In the genomic region with DNA sequence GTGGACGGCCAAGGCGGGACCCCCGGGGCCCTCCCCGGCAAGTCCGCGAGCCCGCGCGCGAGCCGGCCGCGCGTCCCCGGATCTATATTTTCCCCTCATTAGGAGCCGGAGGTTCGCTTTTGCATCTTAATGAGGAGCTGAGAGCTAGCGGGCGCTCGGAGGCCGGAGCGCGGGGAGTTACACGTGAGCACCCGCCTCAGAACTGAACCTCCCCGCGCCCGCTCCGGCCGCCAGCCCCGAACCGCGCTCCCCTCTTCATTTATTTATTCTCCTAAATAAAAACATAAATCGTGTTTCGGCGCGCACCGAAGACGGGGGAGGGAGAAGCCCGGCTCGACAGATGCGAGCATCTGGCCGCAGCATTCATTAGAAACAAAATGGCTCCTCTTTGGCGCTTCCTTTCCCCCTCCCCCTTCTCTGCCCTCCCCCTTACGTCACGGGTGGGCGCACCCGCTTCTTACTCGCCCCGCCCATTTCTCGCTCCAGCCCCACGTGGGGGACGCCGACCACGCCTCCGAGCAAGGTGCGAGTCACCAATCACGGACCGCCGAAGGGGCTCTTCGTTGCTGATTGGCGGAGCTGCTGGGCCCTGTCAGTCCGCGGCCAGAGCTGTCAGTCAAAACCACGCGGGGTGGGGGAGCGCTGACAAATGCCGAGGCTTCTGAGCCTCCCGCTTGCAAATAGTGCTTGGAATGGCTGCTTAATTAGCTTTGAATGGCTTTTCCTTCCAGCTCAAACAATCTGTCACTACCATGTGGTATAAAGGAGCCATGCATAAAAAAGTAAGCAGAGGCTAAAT, we compare ENCODE assay signal across 8 cellular contexts. TPM values are rescaled to one million over a fixed set of nuclear protein-coding genes. Genes with fewer than 3 reads are reported as not detected.
DNase-seq lines count a peak whose midpoint lies in the region; ATAC-seq lines count a peak whose summit lies in the region.

No MANE protein-coding gene starts in this region.

- H3K4me1 ChIP-seq in BLaER1, result peaks cover 62% of the 10 kb centered on the region

- H4K20me1 ChIP-seq in BLaER1, result peaks cover 69% of the 10 kb centered on the region

- H3K4me3 ChIP-seq in BLaER1, result peak overlapping the region; percentile 72

- H3K4me2 ChIP-seq in BLaER1, result peak overlapping the region; percentile 99

- ATAC-seq in GM19328 (IDR thresholded peaks at IDR 0.05; ENCODE audit: unreplicated experiment) (peak; percentile 53), HG03521 (IDR thresholded peaks at IDR 0.05; ENCODE audit: unreplicated experiment) (peak; percentile 64), left lobe of liver (peak; percentile 64)

- peak overlapping the region; percentile 69; the same call in 1 of the 2 replicates for H3K9ac ChIP-seq in BLaER1

- H3K9me3 ChIP-seq in BLaER1, result no peaks in the 10 kb centered on the region

- DNase-seq in NCI-H748 (lab: John Stamatoyannopoulos, UW; ENCODE audit: unreplicated experiment), result peak; percentile 98
- DNase-seq in activated CD4-positive, alpha-beta T cell treated with anti-CD3 and anti-CD28 coated beads, Interleukin-2, amount 50 U/mL, for 24 hours (ENCODE audit: low read depth in 1 of 2, low spot score in 1 of 2), result peak; percentile 100
- DNase-seq in dedifferentiated amniotic fluid mesenchymal stem cell (ENCODE audit: extremely low spot score), result peak; percentile 99
- peak; percentile 100 for DNase-seq in left lobe of liver (ENCODE audit: low spot score)
- DNase-seq in stimulated activated CD4-positive, alpha-beta T cell treated with anti-CD3 and anti-CD28 coated beads, Interleukin-2, amount 100 ng/mL, for 24 hours, result peak; percentile 100

- H3K36me3 ChIP-seq in BLaER1, result no peaks in the 10 kb centered on the region

- H3K27ac ChIP-seq in BLaER1, result peak overlapping the region; percentile 60

- H3K27me3 ChIP-seq in BLaER1, result peaks cover 98% of the 10 kb centered on the region

RNA-seq across cellular contexts. Expression of a gene that starts 1.6 kb away (rescaled TPM):
- 7.0 TPM for total RNA-seq in left lobe of liver

Comparison
In these comparisons a context has a peak if more than half of its experiments do, and no peak if none do; other contexts are left out.
1. Peak in every context shown above with its lines: DNase-seq, ATAC-seq, H3K4me3 ChIP-seq and H3K27ac ChIP-seq.